In the genomic region with DNA sequence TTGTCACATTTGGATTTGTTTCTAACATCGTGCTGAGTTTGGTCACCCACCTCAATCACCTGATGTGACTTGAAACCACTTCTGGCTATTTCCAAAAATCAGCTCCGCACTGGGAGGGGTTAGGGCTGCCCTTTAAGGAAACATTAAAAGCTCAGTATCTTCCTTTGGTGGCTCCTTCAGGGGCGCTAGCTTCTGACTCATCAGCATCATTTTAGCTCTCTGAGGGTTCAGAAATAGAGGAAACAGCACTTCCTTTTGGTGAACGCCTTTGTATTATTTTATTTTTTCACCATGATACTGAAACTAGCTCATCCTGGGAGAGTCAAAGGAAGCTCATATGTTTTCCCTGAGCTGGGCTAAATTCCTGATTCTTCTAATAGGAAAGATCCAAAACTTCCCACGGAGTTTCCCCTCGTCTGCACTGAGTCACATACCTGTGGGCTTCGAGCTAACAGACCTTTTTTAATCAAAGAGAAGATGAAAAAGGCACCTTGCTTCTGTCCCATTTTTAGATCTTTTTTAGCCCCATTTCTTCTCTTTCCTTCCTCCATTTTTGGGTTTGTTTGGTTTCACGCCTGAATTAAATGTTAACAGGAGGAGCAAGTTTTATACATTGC, we compare ENCODE assay signal across 9 cellular contexts. TPM values are rescaled to one million over a fixed set of nuclear protein-coding genes. Genes with fewer than 3 reads are reported as not detected.
DNase-seq lines count a peak whose midpoint lies in the region; ATAC-seq, FAIRE-seq and TF ChIP-seq lines count a peak whose summit lies in the region.
"Had no signal": no experiment of that assay in that cellular context is flagged by ENCODE, and none has a peak within 500 bp of the region (broad histone marks: within the 10 kb centered on the region; RNA-seq: fewer than 3 reads in every experiment).

No MANE protein-coding gene starts in this region.

- no peak overlapping the region for H2AFZ ChIP-seq in GM12878 (ENCODE audit: control insufficient read depth, low read depth, low read length)

- peaks cover 10% of the 10 kb centered on the region for H3K27me3 Mint-ChIP-seq in glutamatergic neuron (ENCODE audit: unreplicated experiment)

- H4K20me1 ChIP-seq in GM12878 (ENCODE audit: control insufficient read depth, insufficient read depth), result no peaks in the 10 kb centered on the region

- FAIRE-seq in GM12878 (lab: Jason Lieb, UNC), result peak; percentile 78

- H3K27ac Mint-ChIP-seq in glutamatergic neuron (ENCODE audit: unreplicated experiment), result no peak overlapping the region

- H3K36me3 ChIP-seq in GM12878 (ENCODE audit: control insufficient read depth in 2 of 2, insufficient read depth in 2 of 2, low read length in 1 of 2), result no peaks in the 10 kb centered on the region
- H3K36me3 ChIP-seq in vagina, result no peaks in the 10 kb centered on the region
- no peaks in the 10 kb centered on the region for H3K36me3 ChIP-seq in WERI-Rb-1
- H3K36me3 ChIP-seq: cardiac muscle cell had no signal

- H3K79me2 ChIP-seq in GM12878 (ENCODE audit: control insufficient read depth, insufficient read depth, low read length), result no peaks in the 10 kb centered on the region

- TF ChIP-seq POLR2A in GM12878 (IDR thresholded peaks at IDR 0.05; ENCODE audit: low read depth, low read length) (no peak), vagina (IDR thresholded peaks at IDR 0.05) (no peak)

- in situ Hi-C loops in GM12878 (cut with MboI), result no loop called here

- CTCF ChIA-PET in GM10248 (lab: Yijun Ruan, JAX), result interaction anchor here (0.8 to 2.1 kb wide), 14 partner anchors 9 to 137 kb away, joined by 3 to 7 read pairs (median 4); no protein-coding TSS in a partner anchor
- CTCF ChIA-PET in GM12878 (lab: Yijun Ruan, JAX), result interaction anchor here (0.8 to 3.4 kb wide), 8 partner anchors 11 to 200 kb away, joined by 3 to 16 read pairs (median 4); no protein-coding TSS in a partner anchor

- H3K4me1 ChIP-seq in GM12878 (ENCODE audit: control insufficient read depth, insufficient read depth, low read length) (peaks cover 30% of the 10 kb centered on the region), vagina (peaks cover 6% of the 10 kb centered on the region)

- ATAC-seq in GM21360 (IDR thresholded peaks at IDR 0.05; ENCODE audit: unreplicated experiment) (peak; percentile 93), HG03571 (IDR thresholded peaks at IDR 0.05; ENCODE audit: unreplicated experiment) (peak; percentile 83), GM12878 (peak; percentile 95), Right ventricle myocardium inferior (no peak)

- RAD21 ChIA-PET in GM12878 (lab: Charles Lee; ENCODE audit: unreplicated experiment), result interaction anchor here (0.7 to 2.6 kb wide), 10 partner anchors 14 to 138 kb away, joined by 3 to 14 read pairs (median 3); no protein-coding TSS in a partner anchor

- SMC1A ChIA-PET in GM12878 (lab: Charles Lee; ENCODE audit: uncharacterized antibody, unreplicated experiment), result interaction anchor here (0.8 to 3.0 kb wide), 16 partner anchors 11 to 200 kb away, joined by 3 to 18 read pairs (median 4); no protein-coding TSS in a partner anchor

- H3K4me2 ChIP-seq in GM12878 (ENCODE audit: control insufficient read depth, insufficient read depth), result peak overlapping the region; percentile 36

- H3K9ac ChIP-seq in GM12878 (ENCODE audit: control insufficient read depth, insufficient read depth, low read length), result no peak overlapping the region

- H3K9me3 ChIP-seq in GM12878 (replicated peaks; ENCODE audit: control insufficient read depth, insufficient read depth, low read length) (peaks cover 8% of the 10 kb centered on the region), vagina (peaks cover 7% of the 10 kb centered on the region), WERI-Rb-1 (ENCODE audit: severe bottlenecking) (peaks cover 19% of the 10 kb centered on the region)

- H3K4me3 ChIP-seq in GM12878 (peak overlapping the region; percentile 3; the same call in 1 of the 2 replicates), vagina (no peak overlapping the region), WERI-Rb-1 (ENCODE audit: low read depth, low read length) (no peak overlapping the region)
- H3K4me3 ChIP-seq: cardiac muscle cell had no signal

- peaks cover 10% of the 10 kb centered on the region for H3K9me3 Mint-ChIP-seq in glutamatergic neuron (ENCODE audit: unreplicated experiment)

- WGBS in GM12878 (ENCODE audit: insufficient coverage, insufficient replicate concordance, low lambda C conversion rate, missing lambda C conversion rate), result 7% methylated on average over 8 of the region's 8 CpGs

- BruUV-seq in GM12878 (replicated peaks; lab: Mats Ljungman, UMichigan), result no TSS peak

- peaks cover 3% of the 10 kb centered on the region for H3K4me1 Mint-ChIP-seq in glutamatergic neuron (ENCODE audit: low read depth, unreplicated experiment)

- no peaks in the 10 kb centered on the region for H3K27me3 ChIP-seq in GM12878 (replicated peaks in 1 of 2; ENCODE audit: control insufficient read depth in 2 of 2, insufficient read depth in 2 of 2, low read length in 1 of 2)
- H3K27me3 ChIP-seq in vagina, result no peaks in the 10 kb centered on the region
- no peaks in the 10 kb centered on the region for H3K27me3 ChIP-seq in WERI-Rb-1 (ENCODE audit: insufficient read depth, low read depth, severe bottlenecking)
- H3K27me3 ChIP-seq: cardiac muscle cell had no signal

- no peak overlapping the region for H3K4me3 Mint-ChIP-seq in glutamatergic neuron (ENCODE audit: unreplicated experiment)

- TF ChIP-seq RAD21 in GM12878 (IDR thresholded peaks at IDR 0.05; ENCODE audit: insufficient read depth, low read depth, low read length), result peak; percentile 15; the same call in 1 of the 2 replicates

- POLR2A ChIA-PET in GM10248 (lab: Yijun Ruan, JAX), result interaction anchor here (0.5 kb wide), 1 partner anchor 118 kb away, joined by 4 read pairs; no protein-coding TSS in a partner anchor
- POLR2A ChIA-PET in GM12878 (lab: Charles Lee), result interaction anchor here (0.5 to 1.1 kb wide), 4 partner anchors 48 to 536 kb away, joined by 3 to 6 read pairs (median 4); a partner anchor contains a TSS

- intact Hi-C loops in GM12878 (cut with micrococcal nuclease; ENCODE audit: unreplicated experiment) (loop anchor here (5.0 kb wide), 1 partner anchor 72 kb away; a partner anchor contains a TSS), vagina (cut with DNase I) (no loop called here), Right ventricle myocardium inferior (cut with DNase I) (loop anchor here (5.0 kb wide), 1 partner anchor 72 kb away; a partner anchor contains a TSS)

- TF ChIP-seq EP300 in GM12878 (IDR thresholded peaks at IDR 0.05; ENCODE audit: borderline replicate concordance in 1 of 2, control insufficient read depth in 1 of 2, low read depth in 2 of 2, low read length in 2 of 2), result no peak

- H3K36me3 Mint-ChIP-seq in glutamatergic neuron (ENCODE audit: unreplicated experiment), result peaks cover 10% of the 10 kb centered on the region

- DNase-seq in GM10248 (ENCODE audit: extremely low spot score), result peak; percentile 66
- DNase-seq in GM12878 (ENCODE audit: low read depth, low spot score), result peak; percentile 37
- no peak for DNase-seq in vagina (ENCODE audit: extremely low spot score in 2 of 2)
- no peak for DNase-seq in WERI-Rb-1
- no peak for DNase-seq in glutamatergic neuron
- DNase-seq in Right ventricle myocardium inferior (ENCODE audit: missing footprints), result no peak

- no peak overlapping the region for H3K27ac ChIP-seq in GM12878 (ENCODE audit: control insufficient read depth, insufficient read depth)
- H3K27ac ChIP-seq in vagina, result no peak overlapping the region
- H3K27ac ChIP-seq in WERI-Rb-1, result no peak overlapping the region
- H3K27ac ChIP-seq: cardiac muscle cell had no signal

- TF ChIP-seq CTCF in GM10248 (IDR thresholded peaks at IDR 0.05; ENCODE audit: control extremely low read depth, extremely low read depth, low read depth, missing control alignments), result no peak
- no peak for TF ChIP-seq CTCF in GM12878 (IDR thresholded peaks at IDR 0.05 in 2 of 3, conservative IDR thresholded peaks at IDR 0.05 in 1 of 3; ENCODE audit: control insufficient read depth in 2 of 3, extremely low read depth in 1 of 3, insufficient read depth in 1 of 3, low read depth in 3 of 3, low read length in 3 of 3)
- no peak for TF ChIP-seq CTCF in vagina (IDR thresholded peaks at IDR 0.05)
- TF ChIP-seq CTCF in WERI-Rb-1 (IDR thresholded peaks at IDR 0.05; ENCODE audit: low read depth, low read length), result no peak
- no peak for TF ChIP-seq CTCF in glutamatergic neuron (IDR thresholded peaks at IDR 0.05; ENCODE audit: partially characterized antibody, unreplicated experiment)

TF ChIP-seq in GM12878, 131 proteins besides CTCF, POLR2A, EP300 and RAD21 (continues in another document):
- no peak for TF ChIP-seq CHD1 (IDR thresholded peaks at IDR 0.05; ENCODE audit: low read depth, low read length)

RNA-seq across cellular contexts. Expression of a gene that starts 48.2 kb away (rescaled TPM):
- not detected in 2 replicates for total RNA-seq in GM12878 (2013; cell fraction: nucleolus; rRNA removed)
- total RNA-seq in GM12878 (2014; rRNA removed) (not detected in 2 replicates), GM12878 (2014; rRNA removed; fragmentation: Illumina TruSeq; extraction: Trizol) (not detected in 2 replicates), GM12878 (2021) (0.38 TPM in 1 of 2 replicates, not detected in the other), vagina (4.2 TPM), glutamatergic neuron (ENCODE audit: unreplicated experiment) (not detected), Right ventricle myocardium inferior (not detected)
- polyA plus RNA-seq in GM12878 (2011; ENCODE audit: low read depth), result not detected
- polyA plus RNA-seq in GM12878 (2011; rRNA removed) (0.07 TPM in 1 of 2 replicates, not detected in the other), GM12878 (2014; fragmentation: Illumina TruSeq; extraction: Trizol) (not detected in 2 replicates), GM12878 (2014; fragmentation: Nextera tagmentation; extraction: Ambion mirVana) (not detected), GM12878 (2014; rRNA removed) (0.28 TPM in 1 of 2 replicates, not detected in the other), GM12878 (2016; fragmentation: Nextera tagmentation; extraction: Ambion mirVana) (under 1 TPM in 1 of 2 experiments, not detected in 1; 0.16 TPM)
- polyA plus RNA-seq in GM12878 (2011; cell fraction: cytosol; rRNA removed), result 0.04 TPM in 1 of 2 replicates, not detected in the other
- polyA plus RNA-seq in GM12878 (2011; cell fraction: nucleus; rRNA removed), result 0.09 and 0.20 TPM in 2 replicates
- not detected in 2 replicates for polyA plus RNA-seq in GM12878 (2012)
- 0.41 TPM in 1 of 2 replicates, not detected in the other for polyA minus RNA-seq in GM12878 (2011; rRNA and poly(A)+ RNA removed)
- polyA minus RNA-seq in GM12878 (2011; cell fraction: cytosol; rRNA and poly(A)+ RNA removed), result not detected in 2 replicates
- 0.60 and 1.6 TPM in 2 replicates for polyA minus RNA-seq in GM12878 (2011; cell fraction: nucleus; rRNA and poly(A)+ RNA removed)

Comparison
In these comparisons a context has a peak if more than half of its experiments do, and no peak if none do; other contexts are left out.
1. DNase-seq: peak in GM10248 (single experiment) and GM12878 (single experiment); none in vagina (0 of 2), WERI-Rb-1 (single experiment), glutamatergic neuron (single experiment) and Right ventricle myocardium inferior (single experiment).